Comparison of ENCODE assay signal across 14 cellular contexts in the genomic region with DNA sequence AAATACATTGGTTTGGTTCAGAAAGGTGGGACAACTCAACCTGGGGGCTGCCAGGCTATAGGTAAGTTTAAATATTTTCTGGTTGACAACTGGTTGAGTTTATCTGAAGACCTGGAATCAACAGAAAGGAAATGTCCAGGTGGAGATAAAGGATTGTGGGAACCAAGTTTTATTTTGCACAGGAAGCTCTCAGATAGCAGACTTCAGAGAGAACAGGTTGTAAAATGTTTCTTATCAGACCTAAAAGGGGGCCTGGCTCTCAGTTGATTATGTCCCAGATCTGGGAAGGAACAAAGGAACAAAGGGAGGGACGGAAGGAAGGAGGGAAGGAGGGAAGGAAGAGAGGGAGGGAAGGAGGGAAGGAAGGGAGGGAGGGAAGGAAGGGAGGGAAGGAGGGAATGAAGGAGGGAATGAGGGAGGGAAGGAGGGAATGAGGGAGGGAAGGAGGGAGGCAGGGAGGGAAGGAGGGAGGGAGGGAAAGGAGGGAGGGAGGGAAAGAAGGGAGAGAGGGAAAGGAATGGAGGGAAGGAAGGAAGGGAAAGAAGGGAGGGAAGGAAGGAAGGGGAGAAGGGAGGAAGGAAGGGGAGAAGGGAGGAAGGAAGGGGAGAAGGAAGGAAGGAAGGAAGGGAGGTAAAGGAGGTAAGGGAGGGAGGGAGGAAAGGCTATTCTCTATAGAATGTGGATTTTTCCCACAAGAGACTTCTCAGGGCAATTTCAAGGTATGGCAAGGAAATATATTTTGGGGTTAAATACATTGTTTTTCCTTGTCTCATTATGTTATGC.
A peak's percentile ranks its signal among the peaks of the same experiment; 100 is the strongest.
DNase-seq lines count a peak whose midpoint lies in the region; ATAC-seq, FAIRE-seq and TF ChIP-seq lines count a peak whose summit lies in the region.
"Had no signal": no experiment of that assay in that cellular context is flagged by ENCODE, and none has a peak within 500 bp of the region (broad histone marks: within the 10 kb centered on the region; RNA-seq: fewer than 3 reads in every experiment).

No MANE protein-coding gene starts in this region.

- H3K36me3 ChIP-seq in K562 (ENCODE audit: control insufficient read depth, insufficient read depth, low read length) (no peaks in the 10 kb centered on the region), HepG2 (replicated peaks in 1 of 2; ENCODE audit: control insufficient read depth in 1 of 2, insufficient read depth in 2 of 2, low read length in 2 of 2) (no peaks in the 10 kb centered on the region), tibial nerve (peaks cover 0 to 16% (median 0%) of the 10 kb centered on the region in 3 donors)

- H3K27me3 ChIP-seq in K562 (ENCODE audit: control insufficient read depth in 2 of 2, insufficient read depth in 2 of 2, low read length in 2 of 2), result no peaks in the 10 kb centered on the region
- no peaks in the 10 kb centered on the region for H3K27me3 ChIP-seq in HepG2 (ENCODE audit: control insufficient read depth in 1 of 2, insufficient read depth in 2 of 2, low read length in 2 of 2)
- H3K27me3 ChIP-seq in tibial nerve, result no peaks in the 10 kb centered on the region
- H3K27me3 ChIP-seq: BLaER1 had no signal

- no peak overlapping the region for H3K27ac Mint-ChIP-seq in T-cell

- intact Hi-C loops in K562 (cut with micrococcal nuclease), result no loop called here
- intact Hi-C loops in HepG2 (cut with micrococcal nuclease; ENCODE audit: unreplicated experiment), result no loop called here

- H3K9me3 ChIP-seq in K562 (replicated peaks; ENCODE audit: control insufficient read depth, insufficient read depth, low read depth, low read length) (peaks cover 7% of the 10 kb centered on the region; the same call in 1 of the 2 replicates), HepG2 (ENCODE audit: low read length) (no peaks in the 10 kb centered on the region), tibial nerve (peaks cover 0 to 9% (median 0%) of the 10 kb centered on the region in 4 donors)
- H3K9me3 ChIP-seq: Caco-2 had no signal

- no peak for TF ChIP-seq CTCF in K562 (IDR thresholded peaks at IDR 0.05 in 2 of 3, conservative IDR thresholded peaks at IDR 0.05 in 1 of 3; ENCODE audit: insufficient read depth in 2 of 3, low read depth in 1 of 3, low read length in 3 of 3)
- no peak for TF ChIP-seq CTCF in HepG2 (CRISPR knock-in tag; IDR thresholded peaks at IDR 0.05)
- TF ChIP-seq CTCF in tibial nerve (IDR thresholded peaks at IDR 0.05), result no peak

- no peak overlapping the region for H3K4me3 ChIP-seq in K562
- H3K4me3 ChIP-seq in HepG2 (replicated peaks in 1 of 3; ENCODE audit: insufficient read depth in 1 of 3, low read depth in 2 of 3, low read length in 3 of 3), result no peak overlapping the region
- no peak overlapping the region for H3K4me3 ChIP-seq in tibial nerve
- H3K4me3 ChIP-seq: BLaER1 had no signal

- H4K20me1 ChIP-seq in K562 (replicated peaks; ENCODE audit: control insufficient read depth, insufficient read depth, low read length) (no peaks in the 10 kb centered on the region), HepG2 (ENCODE audit: insufficient read depth, low read length) (no peaks in the 10 kb centered on the region)

- H3K27ac ChIP-seq in K562 (ENCODE audit: extremely low read depth, low read depth, low read length), result no peak overlapping the region
- no peak overlapping the region for H3K27ac ChIP-seq in HepG2 (ENCODE audit: extremely low read length, insufficient read depth, low read length)
- H3K27ac ChIP-seq in tibial nerve, result no peak overlapping the region
- H3K27ac ChIP-seq: BLaER1 had no signal

- no peaks in the 10 kb centered on the region for H3K9me1 ChIP-seq in K562 (ENCODE audit: control insufficient read depth, insufficient read depth, low read length)

- CTCF ChIA-PET in K562 (lab: Yijun Ruan, JAX; ENCODE audit: low intra/inter-chr PET ratio) (no interaction called here), HepG2 (lab: Yijun Ruan, JAX; ENCODE audit: low intra/inter-chr PET ratio, low total read pairs) (no interaction called here), T-cell (lab: Charles Lee) (no interaction called here)

- POLR2A ChIA-PET in K562 (lab: Yijun Ruan, JAX) (no interaction called here), HepG2 (lab: Yijun Ruan, JAX) (no interaction called here), T-cell (lab: Charles Lee) (no interaction called here)

- H3K4me2 ChIP-seq in K562 (ENCODE audit: insufficient read depth, low read length) (no peak overlapping the region), HepG2 (ENCODE audit: low read depth, low read length) (no peak overlapping the region)
- H3K4me2 ChIP-seq: BLaER1 had no signal

- in situ Hi-C loops in K562 (cut with MboI) (no loop called here), HepG2 (cut with HindIII; ENCODE audit: extremely low pct_ligation_motif_present, low pct_unique_long_range_greater_than_20kb) (no loop called here), KBM-7 (cut with MboI; ENCODE audit: low pct_unique_long_range_greater_than_20kb, low sequenced_read_pairs) (no loop called here)

- H3K79me2 ChIP-seq in K562 (ENCODE audit: control insufficient read depth, insufficient read depth, low read length) (no peaks in the 10 kb centered on the region), HepG2 (ENCODE audit: insufficient read depth, low read length) (no peaks in the 10 kb centered on the region)

- no peak for TF ChIP-seq RAD21 in K562 (CRISPR knock-in tag; conservative IDR thresholded peaks at IDR 0.05 in 1 of 2, IDR thresholded peaks at IDR 0.05 in 1 of 2)
- no peak for TF ChIP-seq RAD21 in HepG2 (CRISPR knock-in tag; IDR thresholded peaks at IDR 0.05)

- BruUV-seq in K562 (replicated peaks; lab: Mats Ljungman, UMichigan) (no TSS peak), HepG2 (replicated peaks; lab: Mats Ljungman, UMichigan) (no TSS peak)

- no peaks in the 10 kb centered on the region for H3K27me3 Mint-ChIP-seq in T-cell
- H3K27me3 Mint-ChIP-seq: CD8-positive, alpha-beta memory T cell had no signal

- H3K4me3 Mint-ChIP-seq in T-cell, result no peak overlapping the region
- H3K4me3 Mint-ChIP-seq: CD8-positive, alpha-beta memory T cell had no signal

- H3K9me3 Mint-ChIP-seq in T-cell, result peaks cover 0 to 9% (median 4%) of the 10 kb centered on the region in 3 donors

- TF ChIP-seq POLR2A in K562 (conservative IDR thresholded peaks at IDR 0.05) (no peak), HepG2 (IDR thresholded peaks at IDR 0.05; ENCODE audit: insufficient read depth in 1 of 2, low read depth in 2 of 2, low read length in 2 of 2) (no peak), tibial nerve (IDR thresholded peaks at IDR 0.05) (no peak)

- peaks cover 11 to 14% of the 10 kb centered on the region in 2 experiments; a peak in 3 of 5 replicates for H3K4me1 ChIP-seq in K562 (replicated peaks in 1 of 2; ENCODE audit: control insufficient read depth in 2 of 2, insufficient read depth in 2 of 2, low read length in 2 of 2)
- H3K4me1 ChIP-seq in HepG2 (ENCODE audit: insufficient read depth, low read length), result peaks cover 29% of the 10 kb centered on the region
- no peaks in the 10 kb centered on the region for H3K4me1 ChIP-seq in tibial nerve

- DNase-seq in H4 (ENCODE audit: low spot score) (peak; percentile 51), K562 (ENCODE audit: extremely low read depth in 1 of 4, low spot score in 3 of 4) (no peak), HepG2 (ENCODE audit: low spot score) (no peak), T-cell (no peak), tibial nerve (ENCODE audit: low spot score in 2 of 2) (no peak), KBM-7 (no peak)
- DNase-seq: AML-193; Caco-2; CD8-positive, alpha-beta memory T cell; GOT3; Karpas-422 had no signal

- no peak overlapping the region for H2AFZ ChIP-seq in K562 (ENCODE audit: low read depth, low read length)
- no peak overlapping the region for H2AFZ ChIP-seq in HepG2 (ENCODE audit: low read length)

- H3K4me1 Mint-ChIP-seq in T-cell, result peaks cover 0 to 10% (median 0%) of the 10 kb centered on the region in 3 donors
- H3K4me1 Mint-ChIP-seq: CD8-positive, alpha-beta memory T cell had no signal

- peaks cover 39% of the 10 kb centered on the region for H3K36me3 Mint-ChIP-seq in T-cell

- no peak for ATAC-seq in K562
- no peak for ATAC-seq in HepG2
- ATAC-seq in T-cell (replicated peaks in 1 of 4), result no peak
- ATAC-seq in HG03354 (IDR thresholded peaks at IDR 0.05; ENCODE audit: poor library complexity, severe bottlenecking, unreplicated experiment), result no peak
- ATAC-seq: HCT116 had no signal

- TF ChIP-seq EP300 in K562 (IDR thresholded peaks at IDR 0.05; ENCODE audit: low read length), result no peak
- TF ChIP-seq EP300 in HepG2 (IDR thresholded peaks at IDR 0.05; ENCODE audit: low read depth in 2 of 2, low read length in 2 of 2), result no peak
- TF ChIP-seq EP300 in HepG2 (CRISPR knock-in tag; IDR thresholded peaks at IDR 0.05; ENCODE audit: borderline replicate concordance), result no peak
- TF ChIP-seq EP300 in tibial nerve (IDR thresholded peaks at IDR 0.05), result no peak

- FAIRE-seq in K562 (lab: Jason Lieb, UNC) (peak; percentile 80), HepG2 (lab: Jason Lieb, UNC) (no peak)

- no CpG with 5 or more reads among the region's 1 CpG for WGBS in K562 (ENCODE audit: insufficient coverage, low coverage, missing lambda C conversion rate)
- 100% methylated on average over 1 of the region's 1 CpG for WGBS in HepG2 (ENCODE audit: low lambda C conversion rate)
- 35 to 36% methylated on average over 1 of the region's 1 CpG for WGBS in tibial nerve, 2 donors

- H3K9ac ChIP-seq in K562 (ENCODE audit: insufficient read depth in 1 of 2, low read depth in 2 of 2, low read length in 2 of 2) (no peak overlapping the region), HepG2 (ENCODE audit: insufficient read depth, low read depth, low read length) (no peak overlapping the region)
- H3K9ac ChIP-seq: BLaER1 had no signal

TF ChIP-seq in K562, 482 proteins besides CTCF, POLR2A, EP300 and RAD21:
- TF ChIP-seq ARID1B (IDR thresholded peaks at IDR 0.05), result peak; percentile 32
- TF ChIP-seq HNRNPL (IDR thresholded peaks at IDR 0.05; ENCODE audit: low read depth, low read length), result no peak
- peak; percentile 50; the same call in 1 of the 2 replicates for TF ChIP-seq TAL1 (IDR thresholded peaks at IDR 0.05)
- TF ChIP-seq TARDBP (IDR thresholded peaks at IDR 0.05), result no peak
- peak; percentile 70 for TF ChIP-seq CBFA2T3 (IDR thresholded peaks at IDR 0.05)
- 0 out of 2 replicates have a peak, but pooled peaks have one; percentile 21 for TF ChIP-seq NCOR1 (IDR thresholded peaks at IDR 0.05)
- TF ChIP-seq CBFA2T2 (conservative IDR thresholded peaks at IDR 0.05), result peak; percentile 54
- TF ChIP-seq TRIM24 (IDR thresholded peaks at IDR 0.05), result peak; percentile 43 to 55; a peak in 2 of 4 replicates

TF ChIP-seq in HepG2, 621 proteins besides CTCF, POLR2A, EP300 and RAD21 (continues in another document):
- TF ChIP-seq ERF (CRISPR knock-in tag; IDR thresholded peaks at IDR 0.05), result no peak
- TF ChIP-seq, protein P1, sequence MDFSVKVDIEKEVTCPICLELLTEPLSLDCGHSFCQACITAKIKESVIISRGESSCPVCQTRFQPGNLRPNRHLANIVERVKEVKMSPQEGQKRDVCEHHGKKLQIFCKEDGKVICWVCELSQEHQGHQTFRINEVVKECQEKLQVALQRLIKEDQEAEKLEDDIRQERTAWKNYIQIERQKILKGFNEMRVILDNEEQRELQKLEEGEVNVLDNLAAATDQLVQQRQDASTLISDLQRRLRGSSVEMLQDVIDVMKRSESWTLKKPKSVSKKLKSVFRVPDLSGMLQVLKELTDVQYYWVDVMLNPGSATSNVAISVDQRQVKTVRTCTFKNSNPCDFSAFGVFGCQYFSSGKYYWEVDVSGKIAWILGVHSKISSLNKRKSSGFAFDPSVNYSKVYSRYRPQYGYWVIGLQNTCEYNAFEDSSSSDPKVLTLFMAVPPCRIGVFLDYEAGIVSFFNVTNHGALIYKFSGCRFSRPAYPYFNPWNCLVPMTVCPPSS (IDR thresholded peaks at IDR 0.05), result no peak
